24 cellular contexts compared by ENCODE assay signal in the genomic region with DNA sequence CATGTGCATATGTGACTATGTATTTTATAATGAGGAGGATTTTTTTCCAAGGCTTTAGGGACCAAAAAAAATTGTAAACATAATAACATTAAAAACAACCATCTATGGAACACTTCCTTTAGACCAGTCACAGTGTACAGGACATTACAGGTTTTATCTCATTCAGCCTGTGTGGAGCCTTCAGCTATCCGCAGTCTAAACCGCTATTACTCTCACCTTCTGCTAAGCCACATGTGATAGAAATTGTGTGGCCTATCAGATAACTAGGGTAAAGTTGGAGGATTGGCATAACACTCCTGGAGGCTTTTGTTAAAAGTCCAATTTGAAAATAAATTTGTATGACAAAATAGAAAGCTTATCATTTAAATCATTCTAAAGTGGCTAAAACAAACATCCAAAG.
"Had no signal": no experiment of that assay in that cellular context is flagged by ENCODE, and none has a peak within 500 bp of the region (broad histone marks: within the 10 kb centered on the region; RNA-seq: fewer than 3 reads in every experiment).

No MANE protein-coding gene starts in this region.

- H3K27ac Mint-ChIP-seq: effector memory CD8-positive, alpha-beta T cell; naive thymus-derived CD4-positive, alpha-beta T cell; nephron progenitor cell; progenitor cell of endocrine pancreas; stimulated activated naive B cell treated with anti-CD40 and anti-IgM and Interleukin-4, amounts not matched to agents 10 μg/mL and 1 μg/mL and 100 μg/mL, for 72 hours; stimulated activated naive CD8-positive, alpha-beta T cell treated with anti-CD3 and anti-CD28 coated beads, Interleukin-15, Interleukin-2, amounts not matched to agents 100 ng/mL and 50 ng/mL, for 24 hours had no signal

- H3K4me3 ChIP-seq: coronary artery, gastrocnemius medialis, heart left ventricle, left lung, pancreas, right lobe of liver, suprapubic skin, thyroid gland, vagina had no signal

- H3K4me3 Mint-ChIP-seq: effector memory CD8-positive, alpha-beta T cell; naive thymus-derived CD4-positive, alpha-beta T cell; nephron progenitor cell; stimulated activated naive B cell treated with anti-CD40 and anti-IgM and Interleukin-4, amounts not matched to agents 10 μg/mL and 1 μg/mL and 100 μg/mL, for 72 hours; stimulated activated naive CD8-positive, alpha-beta T cell treated with anti-CD3 and anti-CD28 coated beads, Interleukin-15, Interleukin-2, amounts not matched to agents 100 ng/mL and 50 ng/mL, for 24 hours had no signal

- H3K27ac ChIP-seq: coronary artery, gastrocnemius medialis, heart left ventricle, left lung, pancreas, right lobe of liver, suprapubic skin, thyroid gland, vagina had no signal

- H3K27me3 ChIP-seq: gastrocnemius medialis, heart left ventricle, left lung, pancreas, right lobe of liver, suprapubic skin, thyroid gland, vagina had no signal

- H3K9me3 Mint-ChIP-seq: stimulated activated naive CD8-positive, alpha-beta T cell treated with anti-CD3 and anti-CD28 coated beads, Interleukin-15, Interleukin-2, amounts not matched to agents 100 ng/mL and 50 ng/mL, for 24 hours had no signal

- H3K4me1 ChIP-seq: gastrocnemius medialis, heart left ventricle, left lung, pancreas, right lobe of liver, suprapubic skin, thyroid gland, vagina had no signal

- H3K36me3 ChIP-seq: gastrocnemius medialis, heart left ventricle, left lung, pancreas, right lobe of liver, suprapubic skin, thyroid gland, vagina had no signal

- H3K27me3 Mint-ChIP-seq: naive thymus-derived CD4-positive, alpha-beta T cell; progenitor cell of endocrine pancreas; stimulated activated naive B cell treated with anti-CD40 and anti-IgM and Interleukin-4, amounts not matched to agents 10 μg/mL and 1 μg/mL and 100 μg/mL, for 72 hours; stimulated activated naive CD8-positive, alpha-beta T cell treated with anti-CD3 and anti-CD28 coated beads, Interleukin-15, Interleukin-2, amounts not matched to agents 100 ng/mL and 50 ng/mL, for 24 hours had no signal

- DNase-seq: effector memory CD8-positive, alpha-beta T cell; foreskin fibroblast; gastrocnemius medialis; heart left ventricle; hippocampal formation; left cardiac atrium; left lung; midbrain; naive thymus-derived CD4-positive, alpha-beta T cell; nephron progenitor cell; occipital lobe; pancreas; right lobe of liver; small intestine; stimulated activated CD4-positive, alpha-beta T cell treated with anti-CD3 and anti-CD28 coated beads, Interleukin-15, amount 100 ng/mL, for 24 hours; stimulated activated CD4-positive, alpha-beta T cell treated with anti-CD3 and anti-CD28 coated beads, Interleukin-2, amount 100 ng/mL, for 48 hours; stimulated activated naive B cell treated with anti-CD40 and anti-IgM and Interleukin-4, amounts not matched to agents 10 μg/mL and 1 μg/mL and 100 μg/mL, for 72 hours; thyroid gland; trophoblast cell had no signal

- H3K4me1 Mint-ChIP-seq: naive thymus-derived CD4-positive, alpha-beta T cell; nephron progenitor cell; stimulated activated naive B cell treated with anti-CD40 and anti-IgM and Interleukin-4, amounts not matched to agents 10 μg/mL and 1 μg/mL and 100 μg/mL, for 72 hours had no signal

- H3K9me3 ChIP-seq: gastrocnemius medialis, left lung, pancreas, right lobe of liver, suprapubic skin, thyroid gland, vagina had no signal

- H3K36me3 Mint-ChIP-seq: stimulated activated naive B cell treated with anti-CD40 and anti-IgM and Interleukin-4, amounts not matched to agents 10 μg/mL and 1 μg/mL and 100 μg/mL, for 72 hours had no signal
